In the genomic region with DNA sequence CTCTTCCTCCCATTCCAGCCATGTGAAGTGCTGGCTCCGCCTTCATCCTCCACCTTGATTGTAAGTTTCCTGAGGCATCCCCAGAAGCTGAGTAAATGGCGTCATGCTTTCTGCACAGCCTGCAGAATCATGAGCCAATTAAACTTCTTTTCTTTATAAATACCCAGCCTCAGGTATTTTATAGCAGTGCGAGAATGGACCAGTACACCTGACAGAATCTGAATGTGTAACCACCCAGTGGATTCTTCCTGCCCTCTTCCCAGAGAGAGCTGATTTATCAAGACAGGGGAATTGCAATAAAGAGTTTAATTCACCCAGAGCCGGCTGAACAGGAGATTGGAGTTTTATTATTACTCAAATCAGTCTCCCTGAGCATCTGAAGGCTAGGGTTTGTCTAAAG, we compare ENCODE assay signal across 7 cellular contexts.
"Had no signal": no experiment of that assay in that cellular context is flagged by ENCODE, and none has a peak within 500 bp of the region (broad histone marks: within the 10 kb centered on the region; RNA-seq: fewer than 3 reads in every experiment).

No MANE protein-coding gene starts in this region.

- FAIRE-seq: G401.6, GM12878, GM12891, GM12892, GM18507 had no signal

- H3K4me3 ChIP-seq: GM12878 had no signal

- ATAC-seq: GM12878 had no signal

- DNase-seq: GDM1, GF-D8 had no signal
